ENCODE assay signal across 9 cellular contexts in the genomic region with DNA sequence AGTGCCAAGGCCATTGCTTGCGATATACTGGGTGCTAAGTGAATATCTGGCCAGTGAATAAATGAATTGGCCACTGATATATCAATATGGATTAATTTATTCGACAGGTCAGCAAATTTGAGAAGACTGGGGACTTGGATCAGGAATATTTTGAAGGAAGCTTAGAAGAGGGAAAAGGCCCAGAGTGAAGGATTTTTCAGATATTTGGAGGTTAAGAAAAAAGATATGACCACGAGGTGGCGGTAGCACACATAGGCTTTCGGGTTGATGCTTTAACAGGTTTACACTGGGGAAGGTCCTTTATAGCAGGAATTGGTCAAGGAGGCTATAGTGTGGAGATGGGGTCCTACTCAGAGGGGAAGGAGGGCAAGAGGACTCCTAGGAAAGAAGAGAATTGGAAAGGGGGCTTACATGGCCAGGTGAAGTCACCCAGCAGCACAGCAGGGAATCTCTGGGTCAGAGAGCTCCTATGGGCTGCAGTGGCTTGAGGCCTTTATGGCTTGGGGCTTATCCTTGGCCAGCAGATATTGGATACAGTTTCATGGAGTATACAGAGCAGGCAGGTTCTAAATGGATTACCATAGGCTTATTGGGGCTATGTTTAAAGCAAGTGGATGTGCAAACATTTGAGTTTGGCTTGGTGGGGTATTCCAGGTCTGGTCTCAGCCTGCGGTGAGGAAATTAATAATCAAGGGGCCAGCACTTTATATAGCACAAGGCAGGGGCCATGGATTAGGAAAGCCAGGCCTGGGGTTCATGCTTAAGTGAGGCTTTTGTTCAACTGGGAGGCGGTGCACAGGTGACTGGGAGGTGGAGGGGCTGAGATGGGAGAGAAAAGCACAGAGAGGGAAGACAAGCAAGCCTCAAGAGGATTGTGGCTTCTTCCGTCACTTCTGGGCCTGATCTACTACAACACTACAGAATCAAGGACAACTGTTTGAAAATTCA. TPM values are rescaled to one million over a fixed set of nuclear protein-coding genes. Genes with fewer than 3 reads are reported as not detected.
DNase-seq lines count a peak whose midpoint lies in the region; ATAC-seq, FAIRE-seq and TF ChIP-seq lines count a peak whose summit lies in the region.
"Had no signal": no experiment of that assay in that cellular context is flagged by ENCODE, and none has a peak within 500 bp of the region (broad histone marks: within the 10 kb centered on the region; RNA-seq: fewer than 3 reads in every experiment).

No MANE protein-coding gene starts in this region.

- no peaks in the 10 kb centered on the region for H3K79me2 ChIP-seq in OCI-LY1 (ENCODE audit: insufficient read depth, low read length)

- no peaks in the 10 kb centered on the region for H3K27me3 ChIP-seq in BLaER1 treated with 17β-estradiol and CSF1 and Interleukin-3, amounts not matched to agents 10 nM and 100 nM
- no peaks in the 10 kb centered on the region for H3K27me3 ChIP-seq in OCI-LY1 (ENCODE audit: insufficient read depth, low read length)

- peaks cover 0 to 26% (median 0%) of the 10 kb centered on the region in 11 experiments; a peak in 5 of 22 replicates for H4K20me1 ChIP-seq in BLaER1 treated with 17β-estradiol and CSF1 and Interleukin-3, amounts not matched to agents 10 nM and 100 nM
- H4K20me1 ChIP-seq in OCI-LY1 (ENCODE audit: insufficient read depth, low read length) = no peaks in the 10 kb centered on the region

- no peaks in the 10 kb centered on the region for H3K9me3 ChIP-seq in BLaER1 treated with 17β-estradiol and CSF1 and Interleukin-3, amounts not matched to agents 10 nM and 100 nM (replicated peaks in 1 of 11)
- H3K9me3 ChIP-seq in OCI-LY1 (ENCODE audit: low read length) = no peaks in the 10 kb centered on the region

- DNase-seq in GM12892 (ENCODE audit: insufficient read length) (no peak), astrocyte of the cerebellum (ENCODE audit: low read depth) (peak; percentile 41), iris pigment epithelial cell (ENCODE audit: low read depth) (peak; percentile 44), NCI-H187 treated with DMSO at 0.1 percent for 48 hours (lab: John Stamatoyannopoulos, UW) (no peak)
- DNase-seq in stimulated activated naive CD8-positive, alpha-beta T cell treated with anti-CD3 and anti-CD28 coated beads, Interleukin-15, Interleukin-2, amounts not matched to agents 100 U/mL and 50 U/mL, for 24 hours = peak; percentile 42
- DNase-seq: left cardiac atrium had no signal

- ATAC-seq in stimulated activated naive CD8-positive, alpha-beta T cell treated with anti-CD3 and anti-CD28 coated beads, Interleukin-15, Interleukin-2, amounts not matched to agents 100 U/mL and 50 U/mL, for 24 hours = no peak
- ATAC-seq in GM18511 (IDR thresholded peaks at IDR 0.05; ENCODE audit: unreplicated experiment) = no peak

- H3K27ac ChIP-seq in BLaER1 treated with 17β-estradiol and CSF1 and Interleukin-3, amounts not matched to agents 10 nM and 100 nM = peak overlapping the region in 8 of 11 experiments; percentile 25 to 60 (median 42); a peak in 14 of 22 replicates
- H3K27ac ChIP-seq in OCI-LY1 (ENCODE audit: low read depth, low read length, poor library complexity, severe bottlenecking) = no peak overlapping the region

- 0 out of 2 replicates have a peak, but pooled peaks cover 3% of the 10 kb centered on the region for H3F3A ChIP-seq in OCI-LY1 (ENCODE audit: insufficient read depth, low read length)

- TF ChIP-seq CTCF in OCI-LY1 (IDR thresholded peaks at IDR 0.05; ENCODE audit: low read length) (peak; percentile 68; the same call in 1 of the 2 replicates), astrocyte of the cerebellum (IDR thresholded peaks at IDR 0.05; ENCODE audit: low read depth, low read length, missing control alignments) (peak; percentile 67)

- in situ Hi-C loops in astrocyte of the cerebellum (cut with HindIII; ENCODE audit: low sequenced_read_pairs) = loop anchor here (5.0 kb wide), 1 partner anchor 65 kb away; no protein-coding TSS in a partner anchor

- peaks cover 0 to 22% (median 0%) of the 10 kb centered on the region in 11 experiments; a peak in 8 of 22 replicates for H3K36me3 ChIP-seq in BLaER1 treated with 17β-estradiol and CSF1 and Interleukin-3, amounts not matched to agents 10 nM and 100 nM
- H3K36me3 ChIP-seq in OCI-LY1 (ENCODE audit: insufficient read depth, low read length) = no peaks in the 10 kb centered on the region

- peaks cover 21 to 60% (median 25%) of the 10 kb centered on the region in 10 experiments for H3K4me1 ChIP-seq in BLaER1 treated with 17β-estradiol and CSF1 and Interleukin-3, amounts not matched to agents 10 nM and 100 nM
- peaks cover 4% of the 10 kb centered on the region for H3K4me1 ChIP-seq in OCI-LY1 (ENCODE audit: insufficient read depth, low read length, severe bottlenecking)

- H3K4me2 ChIP-seq in BLaER1 treated with 17β-estradiol and CSF1 and Interleukin-3, amounts not matched to agents 10 nM and 100 nM = peak overlapping the region; percentile 64 to 76 (median 73)
- H3K4me2 ChIP-seq in OCI-LY1 (ENCODE audit: low read length) = no peak overlapping the region

- H3K9ac ChIP-seq in BLaER1 treated with 17β-estradiol and CSF1 and Interleukin-3, amounts not matched to agents 10 nM and 100 nM = peak overlapping the region in 6 of 11 experiments; percentile 10 to 60 (median 37); a peak in 12 of 22 replicates
- H3K9ac ChIP-seq in OCI-LY1 (ENCODE audit: low read length) = no peak overlapping the region

- peak; percentile 74 for FAIRE-seq in GM12892 (lab: Jason Lieb, UNC)

- no peak for TF ChIP-seq POLR2A in GM12892 (IDR thresholded peaks at IDR 0.05; ENCODE audit: low read depth, low read length)

- no peak overlapping the region for H2AFZ ChIP-seq in OCI-LY1 (ENCODE audit: low read length)

- H3K9me2 ChIP-seq in OCI-LY1 (ENCODE audit: low read depth, low read length) = no peaks in the 10 kb centered on the region

- H3K4me3 ChIP-seq in BLaER1 treated with 17β-estradiol and CSF1 and Interleukin-3, amounts not matched to agents 10 nM and 100 nM = no peak overlapping the region
- H3K4me3 ChIP-seq in OCI-LY1 (ENCODE audit: low read depth, low read length, poor library complexity, severe bottlenecking) (no peak overlapping the region), astrocyte of the cerebellum (ENCODE audit: low read depth, low read length) (no peak overlapping the region)

RNA-seq across cellular contexts. Expression of a gene that starts 9.7 kb away (rescaled TPM):
- polyA plus RNA-seq in GM12892 (2012; ENCODE audit: missing spikeins) = not detected

RNA-seq across cellular contexts. Expression of a gene that starts 36.7 kb away (rescaled TPM):
- polyA plus RNA-seq in GM12892 (2012; ENCODE audit: missing spikeins) = 34.7 TPM

Comparison
In these comparisons a context has a peak if more than half of its experiments do, and no peak if none do; other contexts are left out.
1. DNase-seq: peak in astrocyte of the cerebellum (single experiment), iris pigment epithelial cell (single experiment) and stimulated activated naive CD8-positive, alpha-beta T cell treated with anti-CD3 and anti-CD28 coated beads, Interleukin-15, Interleukin-2, amounts not matched to agents 100 U/mL and 50 U/mL, for 24 hours (single experiment); none in GM12892 (single experiment) and NCI-H187 treated with DMSO at 0.1 percent for 48 hours (single experiment).